ENCODE assay signal across 11 cellular contexts in the genomic region with DNA sequence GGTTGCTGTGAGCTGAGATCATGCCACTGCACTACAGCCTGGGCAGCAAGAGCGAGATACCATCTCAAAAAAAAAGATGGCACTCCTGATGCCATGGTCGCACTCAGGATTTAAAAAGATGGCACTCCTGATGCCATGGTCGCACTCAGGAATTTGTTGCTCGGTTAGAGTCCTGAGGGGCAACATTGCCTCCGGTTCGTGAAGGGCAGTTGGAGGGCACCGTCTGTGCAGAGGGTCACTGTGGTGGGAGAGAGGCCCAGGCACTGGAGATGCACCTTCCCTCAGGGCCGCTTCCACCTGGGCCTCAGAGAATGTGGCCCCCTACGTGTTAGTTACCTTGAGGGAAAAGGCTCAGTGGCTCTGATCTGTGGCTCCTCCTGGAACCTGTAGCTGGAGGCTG. TPM values are rescaled to one million over a fixed set of nuclear protein-coding genes. Genes with fewer than 3 reads are reported as not detected.
"Had no signal": no experiment of that assay in that cellular context is flagged by ENCODE, and none has a peak within 500 bp of the region (broad histone marks: within the 10 kb centered on the region; RNA-seq: fewer than 3 reads in every experiment).

No MANE protein-coding gene starts in this region.

- H3K4me3 Mint-ChIP-seq: HFFc6, IgD-negative memory B cell had no signal

- H3K9me3 ChIP-seq: HAP-1 had no signal

- ATAC-seq: HCT116, HepG2 had no signal

- H3K4me3 ChIP-seq: GM23248, HAP-1 had no signal

- H3K27me3 Mint-ChIP-seq: IgD-negative memory B cell had no signal

- DNase-seq: GM23248, GOT3, H7, HFFc6 had no signal

- H3K4me1 ChIP-seq: HAP-1 had no signal

- H3K27ac ChIP-seq: GM23248, HL-60 had no signal

- H3K27ac Mint-ChIP-seq: HFFc6, IgD-negative memory B cell had no signal

RNA-seq across cellular contexts. Expression of gene IDI2, which starts 19.1 kb away (rescaled TPM):
- total RNA-seq: GM23248, H4, H7, HepG2, HFFc6, HT1080 had no signal
